16 cellular contexts compared by ENCODE assay signal in the genomic region with DNA sequence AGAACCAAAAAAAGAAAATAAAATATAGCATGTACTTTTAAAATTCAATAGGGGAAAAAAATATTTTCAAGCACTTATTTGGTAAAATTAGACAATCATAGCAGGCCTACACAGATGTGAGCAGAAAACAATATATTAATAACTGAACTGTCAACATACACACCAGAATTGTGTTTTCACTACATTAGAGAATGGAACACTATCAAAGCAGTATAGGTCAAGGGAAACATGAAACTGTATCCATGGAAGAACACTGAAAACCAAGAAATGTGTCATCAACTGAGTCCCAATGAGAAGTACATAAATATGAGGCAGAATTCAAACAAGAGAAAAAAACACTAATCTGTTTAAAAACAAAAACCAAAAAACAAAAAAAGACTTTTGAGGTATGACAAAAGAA.
A peak's percentile ranks its signal among the peaks of the same experiment; 100 is the strongest.
DNase-seq lines count a peak whose midpoint lies in the region; ATAC-seq and TF ChIP-seq lines count a peak whose summit lies in the region.
"Had no signal": no experiment of that assay in that cellular context is flagged by ENCODE, and none has a peak within 500 bp of the region (broad histone marks: within the 10 kb centered on the region; RNA-seq: fewer than 3 reads in every experiment).

No MANE protein-coding gene starts in this region.

- H3K36me3 ChIP-seq in ascending aorta = peaks cover 18 to 42% of the 10 kb centered on the region in 2 donors

- no peak overlapping the region for H3K27ac ChIP-seq in substantia nigra (ENCODE audit: low read depth, low read length, poor library complexity, severe bottlenecking)
- no peak overlapping the region for H3K27ac ChIP-seq in ascending aorta

- H3K27me3 ChIP-seq in ascending aorta = no peaks in the 10 kb centered on the region

- ATAC-seq in activated naive CD8-positive, alpha-beta T cell treated with anti-CD3 and anti-CD28 coated beads, Interleukin-2, amount 10 ng/mL, durations not matched to agents 7 days and 5 days (ENCODE audit: low read depth) = no peak
- no peak for ATAC-seq in activated naive CD8-positive, alpha-beta T cell treated with anti-CD3 and anti-CD28 coated beads, Interleukin-2, amount 50 U/mL, for 24 hours
- ATAC-seq: GM23338, HCT116 had no signal

- H3K27ac Mint-ChIP-seq in activated naive CD8-positive, alpha-beta T cell treated with anti-CD3 and anti-CD28 coated beads, Interleukin-2, amount 10 ng/mL, durations not matched to agents 7 days and 5 days = peak overlapping the region; percentile 11
- H3K27ac Mint-ChIP-seq in activated naive CD8-positive, alpha-beta T cell treated with anti-CD3 and anti-CD28 coated beads, Interleukin-2, amount 50 U/mL, for 24 hours = no peak overlapping the region
- H3K27ac Mint-ChIP-seq in glutamatergic neuron (ENCODE audit: unreplicated experiment) = no peak overlapping the region
- H3K27ac Mint-ChIP-seq: GM23338, H9 had no signal

- intact Hi-C loops in ascending aorta (cut with DNase I) = no loop called here

- POLR2A ChIA-PET in activated naive CD8-positive, alpha-beta T cell treated with anti-CD3 and anti-CD28 coated beads, Interleukin-2, amount 10 ng/mL, durations not matched to agents 7 days and 5 days (lab: Charles Lee) = no interaction called here

- H3K4me1 ChIP-seq in ascending aorta = no peaks in the 10 kb centered on the region

- H3K9me3 ChIP-seq in ascending aorta = no peaks in the 10 kb centered on the region

- H3K36me3 Mint-ChIP-seq in activated naive CD8-positive, alpha-beta T cell treated with anti-CD3 and anti-CD28 coated beads, Interleukin-2, amount 10 ng/mL, durations not matched to agents 7 days and 5 days = peaks cover 35% of the 10 kb centered on the region
- H3K36me3 Mint-ChIP-seq in activated naive CD8-positive, alpha-beta T cell treated with anti-CD3 and anti-CD28 coated beads, Interleukin-2, amount 50 U/mL, for 24 hours (ENCODE audit: low read depth) = peaks cover 28% of the 10 kb centered on the region
- H3K36me3 Mint-ChIP-seq in glutamatergic neuron (ENCODE audit: unreplicated experiment) = no peaks in the 10 kb centered on the region

- no peaks in the 10 kb centered on the region for H3K9me3 Mint-ChIP-seq in activated naive CD8-positive, alpha-beta T cell treated with anti-CD3 and anti-CD28 coated beads, Interleukin-2, amount 10 ng/mL, durations not matched to agents 7 days and 5 days
- no peaks in the 10 kb centered on the region for H3K9me3 Mint-ChIP-seq in activated naive CD8-positive, alpha-beta T cell treated with anti-CD3 and anti-CD28 coated beads, Interleukin-2, amount 50 U/mL, for 24 hours
- H3K9me3 Mint-ChIP-seq in glutamatergic neuron (ENCODE audit: unreplicated experiment) = no peaks in the 10 kb centered on the region
- H3K9me3 Mint-ChIP-seq: CD4-positive, alpha-beta memory T cell; GM23338; H9 had no signal

- no peak overlapping the region for H3K4me3 Mint-ChIP-seq in activated naive CD8-positive, alpha-beta T cell treated with anti-CD3 and anti-CD28 coated beads, Interleukin-2, amount 10 ng/mL, durations not matched to agents 7 days and 5 days
- no peak overlapping the region for H3K4me3 Mint-ChIP-seq in activated naive CD8-positive, alpha-beta T cell treated with anti-CD3 and anti-CD28 coated beads, Interleukin-2, amount 50 U/mL, for 24 hours
- H3K4me3 Mint-ChIP-seq in glutamatergic neuron (ENCODE audit: unreplicated experiment) = no peak overlapping the region
- H3K4me3 Mint-ChIP-seq: CD4-positive, alpha-beta memory T cell; GM23338; H9 had no signal

- TF ChIP-seq CTCF in fibroblast of mammary gland (conservative IDR thresholded peaks at IDR 0.05; ENCODE audit: control insufficient read depth, insufficient read depth, low read depth, low read length) = no peak
- TF ChIP-seq CTCF in ascending aorta (IDR thresholded peaks at IDR 0.05) = no peak
- no peak for TF ChIP-seq CTCF in glutamatergic neuron (IDR thresholded peaks at IDR 0.05; ENCODE audit: partially characterized antibody, unreplicated experiment)

- no peak overlapping the region for H3K4me3 ChIP-seq in fibroblast of mammary gland (ENCODE audit: control insufficient read depth, low read depth, low read length)
- no peak overlapping the region for H3K4me3 ChIP-seq in ascending aorta
- H3K4me3 ChIP-seq: GM23338 had no signal

- H3K27me3 Mint-ChIP-seq in activated naive CD8-positive, alpha-beta T cell treated with anti-CD3 and anti-CD28 coated beads, Interleukin-2, amount 10 ng/mL, durations not matched to agents 7 days and 5 days = no peaks in the 10 kb centered on the region
- no peaks in the 10 kb centered on the region for H3K27me3 Mint-ChIP-seq in activated naive CD8-positive, alpha-beta T cell treated with anti-CD3 and anti-CD28 coated beads, Interleukin-2, amount 50 U/mL, for 24 hours
- no peaks in the 10 kb centered on the region for H3K27me3 Mint-ChIP-seq in glutamatergic neuron (ENCODE audit: unreplicated experiment)
- H3K27me3 Mint-ChIP-seq: CD4-positive, alpha-beta memory T cell had no signal

- peaks cover 4% of the 10 kb centered on the region for H3K4me1 Mint-ChIP-seq in activated naive CD8-positive, alpha-beta T cell treated with anti-CD3 and anti-CD28 coated beads, Interleukin-2, amount 10 ng/mL, durations not matched to agents 7 days and 5 days
- H3K4me1 Mint-ChIP-seq in activated naive CD8-positive, alpha-beta T cell treated with anti-CD3 and anti-CD28 coated beads, Interleukin-2, amount 50 U/mL, for 24 hours = no peaks in the 10 kb centered on the region
- no peaks in the 10 kb centered on the region for H3K4me1 Mint-ChIP-seq in glutamatergic neuron (ENCODE audit: low read depth, unreplicated experiment)

- DNase-seq in activated naive CD8-positive, alpha-beta T cell treated with anti-CD3 and anti-CD28 coated beads, Interleukin-2, amount 10 ng/mL, durations not matched to agents 7 days and 5 days = no peak
- DNase-seq in activated naive CD8-positive, alpha-beta T cell treated with anti-CD3 and anti-CD28 coated beads, Interleukin-2, amount 50 U/mL, for 24 hours = no peak
- DNase-seq in LHCN-M2 (ENCODE audit: low read depth) (peak; percentile 31), fibroblast of mammary gland (ENCODE audit: low read depth) (peak; percentile 12), substantia nigra (lab: John Stamatoyannopoulos, UW) (no peak), ascending aorta (ENCODE audit: low spot score in 2 of 2) (no peak), glutamatergic neuron (no peak)
- DNase-seq: C1 segment of cervical spinal cord; Calu3; CD4-positive, alpha-beta memory T cell; COR-L47; DMS153; DND-41; H9 had no signal

Comparison
In these comparisons a context has a peak if more than half of its experiments do, and no peak if none do; other contexts are left out.
1. DNase-seq: peak in LHCN-M2 (single experiment) and fibroblast of mammary gland (single experiment); none in activated naive CD8-positive, alpha-beta T cell treated with anti-CD3 and anti-CD28 coated beads, Interleukin-2, amount 10 ng/mL, durations not matched to agents 7 days and 5 days (single experiment), activated naive CD8-positive, alpha-beta T cell treated with anti-CD3 and anti-CD28 coated beads, Interleukin-2, amount 50 U/mL, for 24 hours (single experiment), substantia nigra (0 of 49), ascending aorta (0 of 2) and glutamatergic neuron (single experiment).